ENCODE assay signal across 24 cellular contexts in genomic region chr2:8774371-8774770, GRCh38.
A peak's percentile ranks its signal among the peaks of the same experiment; 100 is the strongest.
DNase-seq lines count a peak whose midpoint lies in the region; ATAC-seq and TF ChIP-seq lines count a peak whose summit lies in the region.
"Had no signal": no experiment of that assay in that cellular context is flagged by ENCODE, and none has a peak within 500 bp of the region (broad histone marks: within the 10 kb centered on the region; RNA-seq: fewer than 3 reads in every experiment).

No MANE protein-coding gene starts in this region.

- H3K36me3 Mint-ChIP-seq in activated CD4-positive, alpha-beta T cell treated with anti-CD3 and anti-CD28 coated beads, Interleukin-2, amount 10 ng/mL, durations not matched to agents 24 days and 14 days (ENCODE audit: low read depth), result peaks cover 38% of the 10 kb centered on the region
- H3K36me3 Mint-ChIP-seq in T-helper 17 cell (ENCODE audit: low read depth), result peaks cover 27% of the 10 kb centered on the region
- H3K36me3 Mint-ChIP-seq in activated naive CD8-positive, alpha-beta T cell treated with anti-CD3 and anti-CD28 coated beads for 36 hours, result peaks cover 20% of the 10 kb centered on the region

- no peaks in the 10 kb centered on the region for H3K9me3 Mint-ChIP-seq in activated CD4-positive, alpha-beta T cell treated with anti-CD3 and anti-CD28 coated beads, Interleukin-2, amount 10 ng/mL, durations not matched to agents 24 days and 14 days
- H3K9me3 Mint-ChIP-seq in activated naive CD8-positive, alpha-beta T cell treated with anti-CD3 and anti-CD28 coated beads for 36 hours, result no peaks in the 10 kb centered on the region
- H3K9me3 Mint-ChIP-seq: CD4-positive, alpha-beta T cell; CD8-positive, alpha-beta T cell had no signal

- H3K27ac Mint-ChIP-seq in activated CD4-positive, alpha-beta T cell treated with anti-CD3 and anti-CD28 coated beads, Interleukin-2, amount 10 ng/mL, durations not matched to agents 24 days and 14 days, result no peak overlapping the region
- peak overlapping the region; percentile 29 for H3K27ac Mint-ChIP-seq in T-helper 17 cell
- H3K27ac Mint-ChIP-seq in activated naive CD8-positive, alpha-beta T cell treated with anti-CD3 and anti-CD28 coated beads for 36 hours, result no peak overlapping the region
- H3K27ac Mint-ChIP-seq: B cell; CD4-positive, alpha-beta T cell; CD8-positive, alpha-beta T cell had no signal

- H3K9me3 ChIP-seq in T-helper 17 cell (ENCODE audit: control insufficient read depth, low read length, poor library complexity, severe bottlenecking), result peaks cover 2% of the 10 kb centered on the region
- H3K9me3 ChIP-seq: A549; BLaER1 treated with 17β-estradiol and CSF1 and Interleukin-3, amounts not matched to agents 10 nM and 100 nM had no signal

- no peaks in the 10 kb centered on the region for H3K27me3 ChIP-seq in dorsolateral prefrontal cortex
- H3K27me3 ChIP-seq: BLaER1 treated with 17β-estradiol and CSF1 and Interleukin-3, amounts not matched to agents 10 nM and 100 nM had no signal

- peak overlapping the region in 34 of 59 donors; percentile 1 to 68 (median 40) for H3K27ac ChIP-seq in dorsolateral prefrontal cortex
- H3K27ac ChIP-seq: 22Rv1; A549; BLaER1 treated with 17β-estradiol and CSF1 and Interleukin-3, amounts not matched to agents 10 nM and 100 nM; C4-2B had no signal

- peaks cover 4% of the 10 kb centered on the region for H3K4me1 Mint-ChIP-seq in activated CD4-positive, alpha-beta T cell treated with anti-CD3 and anti-CD28 coated beads, Interleukin-2, amount 10 ng/mL, durations not matched to agents 24 days and 14 days
- peaks cover 10% of the 10 kb centered on the region for H3K4me1 Mint-ChIP-seq in T-helper 17 cell
- H3K4me1 Mint-ChIP-seq in activated naive CD8-positive, alpha-beta T cell treated with anti-CD3 and anti-CD28 coated beads for 36 hours, result no peaks in the 10 kb centered on the region
- H3K4me1 Mint-ChIP-seq: B cell had no signal

- no peak overlapping the region for H3K4me3 ChIP-seq in dorsolateral prefrontal cortex
- H3K4me3 ChIP-seq: A549; BLaER1 treated with 17β-estradiol and CSF1 and Interleukin-3, amounts not matched to agents 10 nM and 100 nM; GM12878 had no signal

- ATAC-seq in T-helper 17 cell, result no peak
- ATAC-seq in HG03439 (IDR thresholded peaks at IDR 0.05; ENCODE audit: unreplicated experiment), result no peak
- ATAC-seq: A549; CD8-positive, alpha-beta T cell; GM12878 had no signal

- H3K27me3 Mint-ChIP-seq in activated CD4-positive, alpha-beta T cell treated with anti-CD3 and anti-CD28 coated beads, Interleukin-2, amount 10 ng/mL, durations not matched to agents 24 days and 14 days, result no peaks in the 10 kb centered on the region
- no peaks in the 10 kb centered on the region for H3K27me3 Mint-ChIP-seq in T-helper 17 cell
- H3K27me3 Mint-ChIP-seq in activated naive CD8-positive, alpha-beta T cell treated with anti-CD3 and anti-CD28 coated beads for 36 hours, result no peaks in the 10 kb centered on the region
- H3K27me3 Mint-ChIP-seq: B cell; CD4-positive, alpha-beta T cell had no signal

- intact Hi-C loops in activated CD4-positive, alpha-beta T cell treated with anti-CD3 and anti-CD28 coated beads, Interleukin-2, amount 10 ng/mL, durations not matched to agents 24 days and 14 days (cut with micrococcal nuclease), result no loop called here
- intact Hi-C loops in dorsolateral prefrontal cortex (cut with DNase I), result no loop called here

- peak; percentile 20 for DNase-seq in activated CD4-positive, alpha-beta T cell treated with anti-CD3 and anti-CD28 coated beads, Interleukin-2, amount 10 ng/mL, durations not matched to agents 24 days and 14 days
- DNase-seq in activated CD4-positive, alpha-beta T cell treated with anti-CD3 and anti-CD28 coated beads, Interleukin-2, amount 50 U/mL, for 48 hours, result no peak
- DNase-seq in T-helper 17 cell (no peak), dorsolateral prefrontal cortex (no peak), cortex of kidney (lab: John Stamatoyannopoulos, UW) (no peak)
- DNase-seq in activated naive CD8-positive, alpha-beta T cell treated with anti-CD3 and anti-CD28 coated beads for 36 hours, result no peak
- DNase-seq: AML-193; CD4-positive, alpha-beta T cell; CD8-positive, alpha-beta T cell; COR-L47; DMS 273 treated with DMSO at 0.1 percent for 48 hours; DMS153; DMS53; DMS79; DND-41; EL; GDM1 had no signal

- H3K4me3 Mint-ChIP-seq in activated CD4-positive, alpha-beta T cell treated with anti-CD3 and anti-CD28 coated beads, Interleukin-2, amount 10 ng/mL, durations not matched to agents 24 days and 14 days, result no peak overlapping the region
- no peak overlapping the region for H3K4me3 Mint-ChIP-seq in T-helper 17 cell
- no peak overlapping the region for H3K4me3 Mint-ChIP-seq in activated naive CD8-positive, alpha-beta T cell treated with anti-CD3 and anti-CD28 coated beads for 36 hours
- H3K4me3 Mint-ChIP-seq: B cell; CD4-positive, alpha-beta T cell; CD8-positive, alpha-beta T cell had no signal

- no peak for TF ChIP-seq CTCF in dorsolateral prefrontal cortex (IDR thresholded peaks at IDR 0.05 in 54 of 56, conservative IDR thresholded peaks at IDR 0.05 in 2 of 56; ENCODE audit: low read depth in 1 of 56, partially characterized antibody in 56 of 56)
